In the genomic region with DNA sequence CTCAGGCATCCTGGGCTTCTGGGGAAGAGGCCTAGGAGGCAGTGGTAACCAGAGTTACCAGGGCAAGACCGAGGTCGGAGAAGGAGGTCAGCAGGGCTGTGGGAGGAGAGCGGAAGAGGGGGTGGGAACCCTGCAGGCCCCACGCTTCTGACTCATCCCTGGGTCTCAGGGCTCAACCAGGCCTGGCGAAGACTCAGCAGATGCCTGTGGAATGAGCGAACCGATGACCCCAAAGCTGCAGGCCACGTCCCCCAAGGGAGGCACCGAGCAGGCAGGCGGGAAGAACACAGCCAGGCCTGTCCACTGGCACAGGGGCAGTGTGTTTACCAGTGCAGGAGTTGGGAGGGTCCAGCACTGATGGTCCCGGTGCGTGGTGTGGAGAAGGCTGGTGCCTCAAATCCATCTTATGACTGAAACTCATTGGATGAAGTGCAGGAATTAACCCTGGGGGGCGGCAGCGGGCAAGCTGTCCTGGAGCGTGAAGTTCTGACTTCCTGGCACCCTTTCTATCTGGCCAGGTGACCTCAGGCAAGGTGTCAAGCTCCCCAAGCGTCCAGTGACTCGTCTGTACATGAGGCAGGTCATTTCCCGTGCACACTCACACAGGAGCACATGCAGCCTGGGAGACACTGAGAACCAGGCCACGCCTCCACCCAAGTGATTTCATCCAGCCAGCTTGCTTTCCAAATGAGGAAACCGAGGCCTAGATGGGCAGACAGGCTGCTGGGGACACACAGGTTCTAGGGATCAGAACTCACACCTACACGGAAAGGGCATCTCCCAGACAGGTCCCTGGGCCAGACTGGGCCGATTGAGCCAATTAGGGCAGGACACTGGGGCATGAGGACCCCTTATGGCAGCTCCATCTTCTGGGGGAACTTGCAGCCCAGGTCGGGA, we compare ENCODE assay signal across 11 cellular contexts.
A peak's percentile ranks its signal among the peaks of the same experiment; 100 is the strongest.
DNase-seq lines count a peak whose midpoint lies in the region; ATAC-seq and TF ChIP-seq lines count a peak whose summit lies in the region.
"Had no signal": no experiment of that assay in that cellular context is flagged by ENCODE, and none has a peak within 500 bp of the region (broad histone marks: within the 10 kb centered on the region; RNA-seq: fewer than 3 reads in every experiment).

No MANE protein-coding gene starts in this region.

- no peak for TF ChIP-seq POLR2A in transverse colon (IDR thresholded peaks at IDR 0.05)

- H4K5ac ChIP-seq in mesendoderm (ENCODE audit: low read length), result no peak overlapping the region

- H4K8ac ChIP-seq in mesendoderm (ENCODE audit: low read depth, low read length), result no peak overlapping the region

- H3K9me3 ChIP-seq in esophagus (ENCODE audit: control insufficient read depth in 2 of 2, insufficient read depth in 1 of 2, low read depth in 1 of 2, low read length in 1 of 2) (no peaks in the 10 kb centered on the region), transverse colon (no peaks in the 10 kb centered on the region), HAP-1 (no peaks in the 10 kb centered on the region)

- in situ Hi-C loops in transverse colon (cut with MboI; ENCODE audit: low pct_ligation_motif_present in 1 of 4, low pct_unique_long_range_greater_than_20kb in 1 of 4, low sequenced_read_pairs in 3 of 4) (no loop called here), HAP-1 (cut with MboI; ENCODE audit: low sequenced_read_pairs) (no loop called here)

- no peak overlapping the region for H2BK15ac ChIP-seq in mesendoderm (replicated peaks; ENCODE audit: low read depth)

- no peak for ATAC-seq in stimulated activated naive CD8-positive, alpha-beta T cell treated with anti-CD3 and anti-CD28 coated beads, Interleukin-15, amount 100 ng/mL, for 72 hours

- H3K4ac ChIP-seq in mesendoderm (ENCODE audit: low read depth, low read length), result no peak overlapping the region

- H3K27ac ChIP-seq in esophagus (ENCODE audit: low read depth in 2 of 2, low read length in 1 of 2) (peak overlapping the region; percentile 48 to 57), mesendoderm (ENCODE audit: low read depth, low read length) (no peak overlapping the region), transverse colon (peak overlapping the region; percentile 70 to 79 (median 74))
- H3K27ac ChIP-seq: SK-N-MC had no signal

- no peak overlapping the region for H2BK120ac ChIP-seq in mesendoderm (ENCODE audit: low read depth, low read length)

- no peak overlapping the region for H3K9ac ChIP-seq in mesendoderm (ENCODE audit: low read length)

- H2BK5ac ChIP-seq in mesendoderm (ENCODE audit: low read length), result no peak overlapping the region

- no peak for TF ChIP-seq CTCF in transverse colon (IDR thresholded peaks at IDR 0.05)

- no peaks in the 10 kb centered on the region for H3K79me1 ChIP-seq in mesendoderm (ENCODE audit: low read length)

- WGBS in esophagus, 2 donors, result 83% methylated on average over 23 of the region's 23 CpGs
- WGBS in mesendoderm (ENCODE audit: extremely low coverage, insufficient coverage, low lambda C conversion rate), result no CpG with 5 or more reads among the region's 23 CpGs
- 60 to 79% methylated on average over 6 to 23 of the region's 23 CpGs for WGBS in transverse colon (ENCODE audit: low coverage in 1 of 2), 2 donors

- TF ChIP-seq EP300 in transverse colon (IDR thresholded peaks at IDR 0.05; ENCODE audit: low read depth), result no peak

- H3K4me1 ChIP-seq in esophagus (ENCODE audit: control insufficient read depth in 2 of 2, insufficient read depth in 2 of 2, low read length in 1 of 2) (peaks cover 0 to 1% of the 10 kb centered on the region in 2 donors), mesendoderm (ENCODE audit: control insufficient read depth, low read depth, low read length) (no peaks in the 10 kb centered on the region), transverse colon (peaks cover 0 to 7% (median 2%) of the 10 kb centered on the region in 4 donors), HAP-1 (no peaks in the 10 kb centered on the region)

- no peaks in the 10 kb centered on the region for H3K79me2 ChIP-seq in mesendoderm (ENCODE audit: control insufficient read depth, insufficient read depth, low read length)

- no peaks in the 10 kb centered on the region for H3K4me1 Mint-ChIP-seq in stimulated activated naive CD8-positive, alpha-beta T cell treated with anti-CD3 and anti-CD28 coated beads, Interleukin-15, amount 100 ng/mL, for 72 hours

- H3K4me3 ChIP-seq in esophagus (ENCODE audit: low read depth in 1 of 2, low read length in 2 of 2), result no peak overlapping the region
- no peak overlapping the region for H3K4me3 ChIP-seq in mesendoderm (ENCODE audit: low read length)
- H3K4me3 ChIP-seq in transverse colon, result no peak overlapping the region
- no peak overlapping the region for H3K4me3 ChIP-seq in HAP-1
- H3K4me3 ChIP-seq: SK-N-MC had no signal

- H3K23ac ChIP-seq in mesendoderm (ENCODE audit: low read length), result no peak overlapping the region

- no peaks in the 10 kb centered on the region for H3K9me3 Mint-ChIP-seq in stimulated activated naive CD8-positive, alpha-beta T cell treated with anti-CD3 and anti-CD28 coated beads, Interleukin-15, amount 100 ng/mL, for 72 hours

- no peaks in the 10 kb centered on the region for H3K27me3 Mint-ChIP-seq in stimulated activated naive CD8-positive, alpha-beta T cell treated with anti-CD3 and anti-CD28 coated beads, Interleukin-15, amount 100 ng/mL, for 72 hours

- no peak overlapping the region for H3K18ac ChIP-seq in mesendoderm (ENCODE audit: low read length)

- no peak overlapping the region for H3K56ac ChIP-seq in mesendoderm (ENCODE audit: low read length)

- H3K27me3 ChIP-seq in esophagus (ENCODE audit: control insufficient read depth in 1 of 2, insufficient read depth in 2 of 2, low read length in 2 of 2) (no peaks in the 10 kb centered on the region), mesendoderm (ENCODE audit: insufficient read depth, low read length, poor library complexity) (no peaks in the 10 kb centered on the region), transverse colon (no peaks in the 10 kb centered on the region), HAP-1 (ENCODE audit: low read depth) (no peaks in the 10 kb centered on the region)

- H3K4me2 ChIP-seq in mesendoderm (ENCODE audit: low read length), result no peak overlapping the region

- no peak overlapping the region for H3K4me3 Mint-ChIP-seq in stimulated activated naive CD8-positive, alpha-beta T cell treated with anti-CD3 and anti-CD28 coated beads, Interleukin-15, amount 100 ng/mL, for 72 hours

- intact Hi-C loops in transverse colon (cut with DNase I; ENCODE audit: low total_unique reads), result no loop called here

- no peaks in the 10 kb centered on the region for H3K36me3 ChIP-seq in esophagus (ENCODE audit: control insufficient read depth in 2 of 2, insufficient read depth in 2 of 2, low read length in 1 of 2)
- H3K36me3 ChIP-seq in mesendoderm (ENCODE audit: control insufficient read depth, insufficient read depth, low read length), result no peaks in the 10 kb centered on the region
- H3K36me3 ChIP-seq in transverse colon, result no peaks in the 10 kb centered on the region
- no peaks in the 10 kb centered on the region for H3K36me3 ChIP-seq in HAP-1 (replicated peaks)

- DNase-seq in HS-5 (ENCODE audit: low read depth) (peak; percentile 95), mesendoderm (peak; percentile 48), transverse colon (peak; percentile 59), NCI-H2107 (lab: John Stamatoyannopoulos, UW) (no peak), HAP-1 (ENCODE audit: low spot score in 2 of 2) (no peak), hippocampal formation (lab: John Stamatoyannopoulos, UW) (no peak)
- DNase-seq in stimulated activated naive CD8-positive, alpha-beta T cell treated with anti-CD3 and anti-CD28 coated beads, Interleukin-15, amount 100 ng/mL, for 72 hours, result no peak
- DNase-seq: glutamatergic neuron, Kasumi-1 had no signal

- H2AK5ac ChIP-seq in mesendoderm (ENCODE audit: low read length), result no peak overlapping the region

- no peak overlapping the region for H3K27ac Mint-ChIP-seq in stimulated activated naive CD8-positive, alpha-beta T cell treated with anti-CD3 and anti-CD28 coated beads, Interleukin-15, amount 100 ng/mL, for 72 hours

Comparison
In these comparisons a context has a peak if more than half of its experiments do, and no peak if none do; other contexts are left out.
1. DNase-seq: peak in HS-5 (single experiment), mesendoderm (single experiment) and transverse colon (single experiment); none in NCI-H2107 (single experiment), HAP-1 (0 of 2), hippocampal formation (0 of 2) and stimulated activated naive CD8-positive, alpha-beta T cell treated with anti-CD3 and anti-CD28 coated beads, Interleukin-15, amount 100 ng/mL, for 72 hours (0 of 2).